In the genomic region with DNA sequence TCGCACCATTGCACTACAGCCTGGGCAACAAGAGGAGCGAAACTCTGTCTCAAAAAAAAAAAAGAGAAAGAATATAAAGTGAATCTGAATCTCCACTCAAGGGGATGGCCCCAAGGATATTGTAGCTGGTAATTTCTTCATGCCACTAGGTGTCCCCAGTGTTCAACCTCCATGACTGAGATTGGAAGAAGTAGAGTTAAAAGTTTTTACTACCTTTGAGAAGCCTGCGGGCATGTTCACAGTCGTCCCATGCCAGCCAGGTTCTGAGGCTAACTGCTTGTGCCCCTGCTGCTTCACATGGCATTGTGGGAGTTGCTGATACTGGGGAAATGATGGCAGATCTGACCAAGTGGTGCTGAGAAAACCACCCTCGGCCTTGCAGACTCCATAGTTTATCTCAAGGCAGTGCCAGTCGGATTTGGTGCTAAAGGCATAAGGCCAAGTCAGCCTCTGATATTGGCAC, we compare ENCODE assay signal across 1 cellular context.
TF ChIP-seq lines count a peak whose summit lies in the region.

No MANE protein-coding gene starts in this region.

TF ChIP-seq in K562, 482 proteins besides CTCF, POLR2A, EP300 and RAD21 (continues in another document):
- TF ChIP-seq ZNF134 (CRISPR knock-in tag; conservative IDR thresholded peaks at IDR 0.05) (no peak), EZH2 (IDR thresholded peaks at IDR 0.05; ENCODE audit: borderline replicate concordance, low read depth, low read length) (no peak), TAF15 (IDR thresholded peaks at IDR 0.05; ENCODE audit: low read depth, low read length) (no peak), ERF (CRISPR knock-in tag; IDR thresholded peaks at IDR 0.05) (no peak), HDAC2 (IDR thresholded peaks at IDR 0.05) (no peak), ZNF174 (CRISPR knock-in tag; IDR thresholded peaks at IDR 0.05) (no peak), MEF2D (tag; conservative IDR thresholded peaks at IDR 0.05; ENCODE audit: low read depth) (no peak), SMC3 (conservative IDR thresholded peaks at IDR 0.05; ENCODE audit: insufficient read depth, low read depth, low read length) (peak; percentile 64), ZNF197 (CRISPR knock-in tag; IDR thresholded peaks at IDR 0.05; ENCODE audit: low read depth) (no peak), XRCC4 (IDR thresholded peaks at IDR 0.05; ENCODE audit: extremely low read depth, insufficient read depth, insufficient read length) (no peak), GTF2E2 (tag; IDR thresholded peaks at IDR 0.05) (no peak), MTA2 (IDR thresholded peaks at IDR 0.05; ENCODE audit: low read depth) (no peak), RB1 (IDR thresholded peaks at IDR 0.05; ENCODE audit: low read depth) (no peak), ZNF239 (CRISPR knock-in tag; IDR thresholded peaks at IDR 0.05) (no peak), RBM25 (IDR thresholded peaks at IDR 0.05; ENCODE audit: low read depth, low read length, severe bottlenecking) (no peak), PCBP2 (IDR thresholded peaks at IDR 0.05; ENCODE audit: low read depth, low read length, poor library complexity, severe bottlenecking) (no peak), BRF1 (IDR thresholded peaks at IDR 0.05; ENCODE audit: borderline replicate concordance, extremely low read depth, insufficient read length) (no peak), FOXJ2 (tag; IDR thresholded peaks at IDR 0.05) (no peak), PHF21A (IDR thresholded peaks at IDR 0.05; ENCODE audit: borderline replicate concordance, low read depth) (no peak), POLR2B (IDR thresholded peaks at IDR 0.05; ENCODE audit: low read depth, partially characterized antibody) (peak; percentile 53), U2AF1 (optimal IDR thresholded peaks at IDR 0.05; ENCODE audit: low read depth, low read length) (no peak), RBM15 (IDR thresholded peaks at IDR 0.05; ENCODE audit: insufficient read depth, low read length) (no peak), PYGO2 (tag; IDR thresholded peaks at IDR 0.05) (no peak), TCF3 (CRISPR knock-in tag; IDR thresholded peaks at IDR 0.05) (0 out of 2 replicates have a peak, but pooled peaks have one; percentile 10)
- TF ChIP-seq, protein P1, sequence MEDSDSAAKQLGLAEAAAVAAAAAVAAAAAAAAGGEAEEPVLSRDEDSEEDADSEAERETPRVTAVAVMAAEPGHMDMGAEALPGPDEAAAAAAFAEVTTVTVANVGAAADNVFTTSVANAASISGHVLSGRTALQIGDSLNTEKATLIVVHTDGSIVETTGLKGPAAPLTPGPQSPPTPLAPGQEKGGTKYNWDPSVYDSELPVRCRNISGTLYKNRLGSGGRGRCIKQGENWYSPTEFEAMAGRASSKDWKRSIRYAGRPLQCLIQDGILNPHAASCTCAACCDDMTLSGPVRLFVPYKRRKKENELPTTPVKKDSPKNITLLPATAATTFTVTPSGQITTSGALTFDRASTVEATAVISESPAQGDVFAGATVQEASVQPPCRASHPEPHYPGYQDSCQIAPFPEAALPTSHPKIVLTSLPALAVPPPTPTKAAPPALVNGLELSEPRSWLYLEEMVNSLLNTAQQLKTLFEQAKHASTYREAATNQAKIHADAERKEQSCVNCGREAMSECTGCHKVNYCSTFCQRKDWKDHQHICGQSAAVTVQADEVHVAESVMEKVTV (CRISPR knock-in tag; IDR thresholded peaks at IDR 0.05), result peak; percentile 13; the same call in 1 of the 2 replicates
- TF ChIP-seq, protein P2, sequence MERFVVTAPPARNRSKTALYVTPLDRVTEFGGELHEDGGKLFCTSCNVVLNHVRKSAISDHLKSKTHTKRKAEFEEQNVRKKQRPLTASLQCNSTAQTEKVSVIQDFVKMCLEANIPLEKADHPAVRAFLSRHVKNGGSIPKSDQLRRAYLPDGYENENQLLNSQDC (CRISPR knock-in tag; IDR thresholded peaks at IDR 0.05), result no peak
- TF ChIP-seq, protein P3, sequence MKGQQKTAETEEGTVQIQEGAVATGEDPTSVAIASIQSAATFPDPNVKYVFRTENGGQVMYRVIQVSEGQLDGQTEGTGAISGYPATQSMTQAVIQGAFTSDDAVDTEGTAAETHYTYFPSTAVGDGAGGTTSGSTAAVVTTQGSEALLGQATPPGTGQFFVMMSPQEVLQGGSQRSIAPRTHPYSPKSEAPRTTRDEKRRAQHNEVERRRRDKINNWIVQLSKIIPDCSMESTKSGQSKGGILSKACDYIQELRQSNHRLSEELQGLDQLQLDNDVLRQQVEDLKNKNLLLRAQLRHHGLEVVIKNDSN (CRISPR knock-in tag; IDR thresholded peaks at IDR 0.05), result peak; percentile 36; the same call in 1 of the 2 replicates
- TF ChIP-seq, protein P4, sequence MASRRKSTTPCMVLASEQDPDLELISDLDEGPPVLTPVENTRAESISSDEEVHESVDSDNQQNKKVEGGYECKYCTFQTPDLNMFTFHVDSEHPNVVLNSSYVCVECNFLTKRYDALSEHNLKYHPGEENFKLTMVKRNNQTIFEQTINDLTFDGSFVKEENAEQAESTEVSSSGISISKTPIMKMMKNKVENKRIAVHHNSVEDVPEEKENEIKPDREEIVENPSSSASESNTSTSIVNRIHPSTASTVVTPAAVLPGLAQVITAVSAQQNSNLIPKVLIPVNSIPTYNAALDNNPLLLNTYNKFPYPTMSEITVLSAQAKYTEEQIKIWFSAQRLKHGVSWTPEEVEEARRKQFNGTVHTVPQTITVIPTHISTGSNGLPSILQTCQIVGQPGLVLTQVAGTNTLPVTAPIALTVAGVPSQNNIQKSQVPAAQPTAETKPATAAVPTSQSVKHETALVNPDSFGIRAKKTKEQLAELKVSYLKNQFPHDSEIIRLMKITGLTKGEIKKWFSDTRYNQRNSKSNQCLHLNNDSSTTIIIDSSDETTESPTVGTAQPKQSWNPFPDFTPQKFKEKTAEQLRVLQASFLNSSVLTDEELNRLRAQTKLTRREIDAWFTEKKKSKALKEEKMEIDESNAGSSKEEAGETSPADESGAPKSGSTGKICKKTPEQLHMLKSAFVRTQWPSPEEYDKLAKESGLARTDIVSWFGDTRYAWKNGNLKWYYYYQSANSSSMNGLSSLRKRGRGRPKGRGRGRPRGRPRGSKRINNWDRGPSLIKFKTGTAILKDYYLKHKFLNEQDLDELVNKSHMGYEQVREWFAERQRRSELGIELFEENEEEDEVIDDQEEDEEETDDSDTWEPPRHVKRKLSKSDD (conservative IDR thresholded peaks at IDR 0.05; ENCODE audit: low read length), result no peak
- TF ChIP-seq, protein P5, sequence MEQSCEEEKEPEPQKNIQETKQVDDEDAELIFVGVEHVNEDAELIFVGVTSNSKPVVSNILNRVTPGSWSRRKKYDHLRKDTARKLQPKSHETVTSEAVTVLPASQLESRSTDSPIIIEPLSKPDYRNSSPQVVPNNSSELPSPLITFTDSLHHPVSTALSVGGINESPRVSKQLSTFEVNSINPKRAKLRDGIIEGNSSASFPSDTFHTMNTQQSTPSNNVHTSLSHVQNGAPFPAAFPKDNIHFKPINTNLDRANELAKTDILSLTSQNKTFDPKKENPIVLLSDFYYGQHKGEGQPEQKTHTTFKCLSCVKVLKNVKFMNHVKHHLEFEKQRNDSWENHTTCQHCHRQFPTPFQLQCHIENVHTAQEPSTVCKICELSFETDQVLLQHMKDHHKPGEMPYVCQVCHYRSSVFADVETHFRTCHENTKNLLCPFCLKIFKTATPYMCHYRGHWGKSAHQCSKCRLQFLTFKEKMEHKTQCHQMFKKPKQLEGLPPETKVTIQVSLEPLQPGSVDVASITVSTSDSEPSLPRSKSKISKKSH (CRISPR knock-in tag; IDR thresholded peaks at IDR 0.05), result no peak
- TF ChIP-seq, protein P6, sequence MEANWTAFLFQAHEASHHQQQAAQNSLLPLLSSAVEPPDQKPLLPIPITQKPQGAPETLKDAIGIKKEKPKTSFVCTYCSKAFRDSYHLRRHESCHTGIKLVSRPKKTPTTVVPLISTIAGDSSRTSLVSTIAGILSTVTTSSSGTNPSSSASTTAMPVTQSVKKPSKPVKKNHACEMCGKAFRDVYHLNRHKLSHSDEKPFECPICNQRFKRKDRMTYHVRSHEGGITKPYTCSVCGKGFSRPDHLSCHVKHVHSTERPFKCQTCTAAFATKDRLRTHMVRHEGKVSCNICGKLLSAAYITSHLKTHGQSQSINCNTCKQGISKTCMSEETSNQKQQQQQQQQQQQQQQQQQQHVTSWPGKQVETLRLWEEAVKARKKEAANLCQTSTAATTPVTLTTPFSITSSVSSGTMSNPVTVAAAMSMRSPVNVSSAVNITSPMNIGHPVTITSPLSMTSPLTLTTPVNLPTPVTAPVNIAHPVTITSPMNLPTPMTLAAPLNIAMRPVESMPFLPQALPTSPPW (CRISPR knock-in tag; IDR thresholded peaks at IDR 0.05), result no peak
- TF ChIP-seq, protein P7, sequence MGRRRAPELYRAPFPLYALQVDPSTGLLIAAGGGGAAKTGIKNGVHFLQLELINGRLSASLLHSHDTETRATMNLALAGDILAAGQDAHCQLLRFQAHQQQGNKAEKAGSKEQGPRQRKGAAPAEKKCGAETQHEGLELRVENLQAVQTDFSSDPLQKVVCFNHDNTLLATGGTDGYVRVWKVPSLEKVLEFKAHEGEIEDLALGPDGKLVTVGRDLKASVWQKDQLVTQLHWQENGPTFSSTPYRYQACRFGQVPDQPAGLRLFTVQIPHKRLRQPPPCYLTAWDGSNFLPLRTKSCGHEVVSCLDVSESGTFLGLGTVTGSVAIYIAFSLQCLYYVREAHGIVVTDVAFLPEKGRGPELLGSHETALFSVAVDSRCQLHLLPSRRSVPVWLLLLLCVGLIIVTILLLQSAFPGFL (CRISPR knock-in tag; IDR thresholded peaks at IDR 0.05), result 0 out of 2 replicates have a peak, but pooled peaks have one; percentile 25
- TF ChIP-seq, protein P8, sequence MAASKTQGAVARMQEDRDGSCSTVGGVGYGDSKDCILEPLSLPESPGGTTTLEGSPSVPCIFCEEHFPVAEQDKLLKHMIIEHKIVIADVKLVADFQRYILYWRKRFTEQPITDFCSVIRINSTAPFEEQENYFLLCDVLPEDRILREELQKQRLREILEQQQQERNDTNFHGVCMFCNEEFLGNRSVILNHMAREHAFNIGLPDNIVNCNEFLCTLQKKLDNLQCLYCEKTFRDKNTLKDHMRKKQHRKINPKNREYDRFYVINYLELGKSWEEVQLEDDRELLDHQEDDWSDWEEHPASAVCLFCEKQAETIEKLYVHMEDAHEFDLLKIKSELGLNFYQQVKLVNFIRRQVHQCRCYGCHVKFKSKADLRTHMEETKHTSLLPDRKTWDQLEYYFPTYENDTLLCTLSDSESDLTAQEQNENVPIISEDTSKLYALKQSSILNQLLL (CRISPR knock-in tag; IDR thresholded peaks at IDR 0.05; ENCODE audit: borderline replicate concordance), result no peak
- TF ChIP-seq, protein P9, sequence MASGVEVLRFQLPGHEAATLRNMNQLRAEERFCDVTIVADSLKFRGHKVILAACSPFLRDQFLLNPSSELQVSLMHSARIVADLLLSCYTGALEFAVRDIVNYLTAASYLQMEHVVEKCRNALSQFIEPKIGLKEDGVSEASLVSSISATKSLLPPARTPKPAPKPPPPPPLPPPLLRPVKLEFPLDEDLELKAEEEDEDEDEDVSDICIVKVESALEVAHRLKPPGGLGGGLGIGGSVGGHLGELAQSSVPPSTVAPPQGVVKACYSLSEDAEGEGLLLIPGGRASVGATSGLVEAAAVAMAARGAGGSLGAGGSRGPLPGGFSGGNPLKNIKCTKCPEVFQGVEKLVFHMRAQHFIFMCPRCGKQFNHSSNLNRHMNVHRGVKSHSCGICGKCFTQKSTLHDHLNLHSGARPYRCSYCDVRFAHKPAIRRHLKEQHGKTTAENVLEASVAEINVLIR (CRISPR knock-in tag; IDR thresholded peaks at IDR 0.05), result no peak
- TF ChIP-seq, protein P10, sequence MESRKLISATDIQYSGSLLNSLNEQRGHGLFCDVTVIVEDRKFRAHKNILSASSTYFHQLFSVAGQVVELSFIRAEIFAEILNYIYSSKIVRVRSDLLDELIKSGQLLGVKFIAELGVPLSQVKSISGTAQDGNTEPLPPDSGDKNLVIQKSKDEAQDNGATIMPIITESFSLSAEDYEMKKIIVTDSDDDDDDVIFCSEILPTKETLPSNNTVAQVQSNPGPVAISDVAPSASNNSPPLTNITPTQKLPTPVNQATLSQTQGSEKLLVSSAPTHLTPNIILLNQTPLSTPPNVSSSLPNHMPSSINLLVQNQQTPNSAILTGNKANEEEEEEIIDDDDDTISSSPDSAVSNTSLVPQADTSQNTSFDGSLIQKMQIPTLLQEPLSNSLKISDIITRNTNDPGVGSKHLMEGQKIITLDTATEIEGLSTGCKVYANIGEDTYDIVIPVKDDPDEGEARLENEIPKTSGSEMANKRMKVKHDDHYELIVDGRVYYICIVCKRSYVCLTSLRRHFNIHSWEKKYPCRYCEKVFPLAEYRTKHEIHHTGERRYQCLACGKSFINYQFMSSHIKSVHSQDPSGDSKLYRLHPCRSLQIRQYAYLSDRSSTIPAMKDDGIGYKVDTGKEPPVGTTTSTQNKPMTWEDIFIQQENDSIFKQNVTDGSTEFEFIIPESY (CRISPR knock-in tag; IDR thresholded peaks at IDR 0.05), result no peak
